20 cellular contexts compared by ENCODE assay signal in genomic region chr16:21727344-21727743, GRCh38.
DNase-seq lines count a peak whose midpoint lies in the region; ATAC-seq, FAIRE-seq and TF ChIP-seq lines count a peak whose summit lies in the region.
"Had no signal": no experiment of that assay in that cellular context is flagged by ENCODE, and none has a peak within 500 bp of the region (broad histone marks: within the 10 kb centered on the region; RNA-seq: fewer than 3 reads in every experiment).

No MANE protein-coding gene starts in this region.

- no peaks in the 10 kb centered on the region for H3K4me1 ChIP-seq in RWPE2 (ENCODE audit: insufficient read depth, poor library complexity, severe bottlenecking)
- H3K4me1 ChIP-seq: A549, HAP-1 had no signal

- no peak for FAIRE-seq in D721Med (lab: Jason Lieb, UNC)
- FAIRE-seq: A549, HTR-8/SVneo had no signal

- H3K36me3 ChIP-seq in RWPE2 (ENCODE audit: low read depth): no peaks in the 10 kb centered on the region
- H3K36me3 ChIP-seq: BLaER1, HAP-1 had no signal

- no peak overlapping the region for H3K27ac ChIP-seq in RWPE2 (ENCODE audit: poor library complexity, severe bottlenecking)
- H3K27ac ChIP-seq: A549, BLaER1, GM23248, SK-N-MC had no signal

- H3K36me3 Mint-ChIP-seq in activated T-cell treated with anti-CD3 and anti-CD28 coated beads, Interleukin-2, amount 50 U/mL, for 72 hours (ENCODE audit: insufficient read depth in 2 of 2): peaks cover 0 to 2% of the 10 kb centered on the region in 2 donors
- no peaks in the 10 kb centered on the region for H3K36me3 Mint-ChIP-seq in HFFc6 (ENCODE audit: low read depth)
- H3K36me3 Mint-ChIP-seq: CD8-positive, alpha-beta T cell; IgD-negative memory B cell had no signal

- H3K27me3 Mint-ChIP-seq in activated T-cell treated with anti-CD3 and anti-CD28 coated beads, Interleukin-2, amount 50 U/mL, for 72 hours (ENCODE audit: low read depth): peaks cover 24% of the 10 kb centered on the region
- H3K27me3 Mint-ChIP-seq in HFFc6 (ENCODE audit: insufficient read depth): peaks cover 20% of the 10 kb centered on the region

- no peaks in the 10 kb centered on the region for H3K27me3 ChIP-seq in RWPE2 (ENCODE audit: insufficient read depth, poor library complexity, severe bottlenecking)
- H3K27me3 ChIP-seq: BLaER1 had no signal

- no peaks in the 10 kb centered on the region for H3K9me3 ChIP-seq in RWPE2 (ENCODE audit: severe bottlenecking)
- H3K9me3 ChIP-seq: A549, BLaER1, HAP-1 had no signal

- no peak overlapping the region for H3K4me3 Mint-ChIP-seq in activated T-cell treated with anti-CD3 and anti-CD28 coated beads, Interleukin-2, amount 50 U/mL, for 72 hours
- H3K4me3 Mint-ChIP-seq in HFFc6: no peak overlapping the region
- H3K4me3 Mint-ChIP-seq: CD8-positive, alpha-beta T cell had no signal

- peak in 1 of 2 donors; percentile 15 for DNase-seq in activated T-cell treated with anti-CD3 and anti-CD28 coated beads, Interleukin-2, amount 50 U/mL, for 72 hours
- no peak for DNase-seq in activated T-cell treated with anti-CD3 and anti-CD28 coated beads for 4 hours
- DNase-seq in HFFc6: no peak
- no peak for DNase-seq in RWPE2 (ENCODE audit: low spot score)
- DNase-seq in stimulated activated naive CD8-positive, alpha-beta T cell treated with anti-CD3 and anti-CD28 coated beads, Interleukin-15, Interleukin-2, amounts not matched to agents 100 U/mL and 50 U/mL, for 24 hours: no peak
- no peak for DNase-seq in D721Med (ENCODE audit: insufficient read length, low spot score)
- DNase-seq: Calu3; CD8-positive, alpha-beta T cell; GM23248; NCI-H1105 treated with DMSO at 0.1 percent for 48 hours; NCI-H1694; NCI-H2081 treated with DMSO at 0.1 percent for 48 hours; SHP77 had no signal

- no peak overlapping the region for H3K27ac Mint-ChIP-seq in activated T-cell treated with anti-CD3 and anti-CD28 coated beads, Interleukin-2, amount 50 U/mL, for 72 hours
- no peak overlapping the region for H3K27ac Mint-ChIP-seq in HFFc6
- H3K27ac Mint-ChIP-seq: CD8-positive, alpha-beta T cell; IgD-negative memory B cell had no signal

- H3K4me3 ChIP-seq in RWPE2 (ENCODE audit: severe bottlenecking): no peak overlapping the region
- H3K4me3 ChIP-seq: A549, BLaER1, GM23248, HAP-1, SK-N-MC had no signal

- peak; percentile 65 to 80 for ATAC-seq in activated T-cell treated with anti-CD3 and anti-CD28 coated beads, Interleukin-2, amount 50 U/mL, for 72 hours (replicated peaks in 1 of 2)
- ATAC-seq in RWPE2 (ENCODE audit: low read depth) (no peak), GM21447 (IDR thresholded peaks at IDR 0.05; ENCODE audit: unreplicated experiment) (no peak)
- peak; percentile 22 for ATAC-seq in stimulated activated naive CD8-positive, alpha-beta T cell treated with anti-CD3 and anti-CD28 coated beads, Interleukin-15, Interleukin-2, amounts not matched to agents 100 U/mL and 50 U/mL, for 24 hours
- ATAC-seq: A549; CD8-positive, alpha-beta T cell had no signal

- peaks cover 16% of the 10 kb centered on the region for H3K4me1 Mint-ChIP-seq in activated T-cell treated with anti-CD3 and anti-CD28 coated beads, Interleukin-2, amount 50 U/mL, for 72 hours (ENCODE audit: low read depth)
- H3K4me1 Mint-ChIP-seq in HFFc6 (ENCODE audit: low read depth): no peaks in the 10 kb centered on the region
- H3K4me1 Mint-ChIP-seq: IgD-negative memory B cell had no signal

- peak; percentile 34; the same call in 1 of the 2 replicates for TF ChIP-seq CTCF in HFFc6 (IDR thresholded peaks at IDR 0.05)
- TF ChIP-seq CTCF in RWPE2 (IDR thresholded peaks at IDR 0.05; ENCODE audit: poor library complexity, severe bottlenecking): peak; percentile 11
- no peak for TF ChIP-seq CTCF in D721Med (IDR thresholded peaks at IDR 0.05; ENCODE audit: insufficient read depth, missing control alignments)

- H3K9me3 Mint-ChIP-seq in activated T-cell treated with anti-CD3 and anti-CD28 coated beads, Interleukin-2, amount 50 U/mL, for 72 hours: peaks cover 2 to 3% of the 10 kb centered on the region in 2 donors
- no peaks in the 10 kb centered on the region for H3K9me3 Mint-ChIP-seq in HFFc6

Comparison
In these comparisons a context has a peak if more than half of its experiments do, and no peak if none do; other contexts are left out.
1. ATAC-seq: peak in activated T-cell treated with anti-CD3 and anti-CD28 coated beads, Interleukin-2, amount 50 U/mL, for 72 hours (2 of 2) and stimulated activated naive CD8-positive, alpha-beta T cell treated with anti-CD3 and anti-CD28 coated beads, Interleukin-15, Interleukin-2, amounts not matched to agents 100 U/mL and 50 U/mL, for 24 hours (single experiment); none in RWPE2 (single experiment) and GM21447 (single experiment).